In genomic region chr16:52578007-52578828, GRCh38 we compare ENCODE assay signal across 1 cellular context.
TF ChIP-seq lines count a peak whose summit lies in the region.

No MANE protein-coding gene starts in this region.

TF ChIP-seq in HepG2, 621 proteins besides CTCF, POLR2A, EP300 and RAD21 (continued from another document and continues in another):
- TF ChIP-seq MLXIP (CRISPR knock-in tag; IDR thresholded peaks at IDR 0.05; ENCODE audit: borderline replicate concordance) (no peak), ZNF761 (CRISPR knock-in tag; conservative IDR thresholded peaks at IDR 0.05) (no peak; the same call in 1 of the 2 replicates), ZNF468 (CRISPR knock-in tag; IDR thresholded peaks at IDR 0.05) (no peak), MTF2 (CRISPR knock-in tag; IDR thresholded peaks at IDR 0.05; ENCODE audit: borderline replicate concordance) (no peak), ATF7 (IDR thresholded peaks at IDR 0.05) (no peak), ATF7 (CRISPR knock-in tag; IDR thresholded peaks at IDR 0.05) (no peak; the same call in 1 of the 2 replicates), MLX (CRISPR knock-in tag; IDR thresholded peaks at IDR 0.05) (peak; percentile 61; the same call in 1 of the 2 replicates), NPAS2 (CRISPR knock-in tag; IDR thresholded peaks at IDR 0.05; ENCODE audit: borderline replicate concordance) (no peak), ZNF329 (CRISPR knock-in tag; IDR thresholded peaks at IDR 0.05; ENCODE audit: low read depth) (0 out of 2 replicates have a peak, but pooled peaks have one; percentile 63), ELK4 (CRISPR knock-in tag; IDR thresholded peaks at IDR 0.05; ENCODE audit: borderline replicate concordance) (no peak), ZBTB37 (CRISPR knock-in tag; IDR thresholded peaks at IDR 0.05) (no peak), PPARG (CRISPR knock-in tag; conservative IDR thresholded peaks at IDR 0.05) (peak; percentile 55), MIER2 (CRISPR knock-in tag; IDR thresholded peaks at IDR 0.05) (no peak; the same call in 1 of the 2 replicates), RBM39 (IDR thresholded peaks at IDR 0.05; ENCODE audit: low read depth, low read length, poor library complexity, severe bottlenecking) (no peak), ZSCAN30 (CRISPR knock-in tag; IDR thresholded peaks at IDR 0.05) (no peak), CREB3 (CRISPR knock-in tag; IDR thresholded peaks at IDR 0.05) (no peak), ZNF850 (CRISPR knock-in tag; conservative IDR thresholded peaks at IDR 0.05) (no peak), ZNF382 (CRISPR knock-in tag; IDR thresholded peaks at IDR 0.05; ENCODE audit: borderline replicate concordance) (no peak), NFATC3 (CRISPR knock-in tag; IDR thresholded peaks at IDR 0.05) (no peak), SUZ12 (IDR thresholded peaks at IDR 0.05; ENCODE audit: low read depth, low read length) (no peak), GPBP1L1 (CRISPR knock-in tag; IDR thresholded peaks at IDR 0.05) (no peak), ZNF430 (CRISPR knock-in tag; IDR thresholded peaks at IDR 0.05) (0 out of 2 replicates have a peak, but pooled peaks have one; percentile 44), RNF219 (CRISPR knock-in tag; IDR thresholded peaks at IDR 0.05) (0 out of 2 replicates have a peak, but pooled peaks have one; percentile 64), KLF16 (CRISPR knock-in tag; IDR thresholded peaks at IDR 0.05) (peak in 1 of 2 experiments; percentile 81; a peak in 2 of 4 replicates), ZSCAN31 (CRISPR knock-in tag; IDR thresholded peaks at IDR 0.05; ENCODE audit: low read depth) (no peak), ZFP37 (CRISPR knock-in tag; IDR thresholded peaks at IDR 0.05; ENCODE audit: borderline replicate concordance) (no peak), HBP1 (CRISPR knock-in tag; IDR thresholded peaks at IDR 0.05; ENCODE audit: low read depth) (no peak), PRDM10 (CRISPR knock-in tag; IDR thresholded peaks at IDR 0.05; ENCODE audit: low read depth) (peak; percentile 62; the same call in 1 of the 2 replicates), KAT8 (CRISPR knock-in tag; IDR thresholded peaks at IDR 0.05) (peak; percentile 54), BRD4 (CRISPR knock-in tag; IDR thresholded peaks at IDR 0.05) (no peak), ZNF562 (CRISPR knock-in tag; IDR thresholded peaks at IDR 0.05; ENCODE audit: borderline replicate concordance) (no peak), ZNF790 (CRISPR knock-in tag; IDR thresholded peaks at IDR 0.05; ENCODE audit: borderline replicate concordance) (no peak), BCL6 (CRISPR knock-in tag; IDR thresholded peaks at IDR 0.05) (peak; percentile 93), ZNF446 (CRISPR knock-in tag; IDR thresholded peaks at IDR 0.05) (no peak), MED13 (CRISPR knock-in tag; IDR thresholded peaks at IDR 0.05) (no peak), ZNF570 (CRISPR knock-in tag; IDR thresholded peaks at IDR 0.05; ENCODE audit: borderline replicate concordance) (no peak), SRSF9 (IDR thresholded peaks at IDR 0.05; ENCODE audit: borderline replicate concordance, insufficient read depth, low read depth, low read length, poor library complexity, severe bottlenecking) (no peak), NR2C2 (CRISPR knock-in tag; IDR thresholded peaks at IDR 0.05; ENCODE audit: borderline replicate concordance) (peak; percentile 61; the same call in 1 of the 2 replicates), NRL (CRISPR knock-in tag; IDR thresholded peaks at IDR 0.05; ENCODE audit: borderline replicate concordance) (no peak), ZBED4 (CRISPR knock-in tag; IDR thresholded peaks at IDR 0.05; ENCODE audit: borderline replicate concordance) (0 out of 2 replicates have a peak, but pooled peaks have one; percentile 15), ELF4 (CRISPR knock-in tag; IDR thresholded peaks at IDR 0.05; ENCODE audit: borderline replicate concordance) (no peak), ZNF3 (CRISPR knock-in tag; IDR thresholded peaks at IDR 0.05) (peak; percentile 73)
